In the genomic region with DNA sequence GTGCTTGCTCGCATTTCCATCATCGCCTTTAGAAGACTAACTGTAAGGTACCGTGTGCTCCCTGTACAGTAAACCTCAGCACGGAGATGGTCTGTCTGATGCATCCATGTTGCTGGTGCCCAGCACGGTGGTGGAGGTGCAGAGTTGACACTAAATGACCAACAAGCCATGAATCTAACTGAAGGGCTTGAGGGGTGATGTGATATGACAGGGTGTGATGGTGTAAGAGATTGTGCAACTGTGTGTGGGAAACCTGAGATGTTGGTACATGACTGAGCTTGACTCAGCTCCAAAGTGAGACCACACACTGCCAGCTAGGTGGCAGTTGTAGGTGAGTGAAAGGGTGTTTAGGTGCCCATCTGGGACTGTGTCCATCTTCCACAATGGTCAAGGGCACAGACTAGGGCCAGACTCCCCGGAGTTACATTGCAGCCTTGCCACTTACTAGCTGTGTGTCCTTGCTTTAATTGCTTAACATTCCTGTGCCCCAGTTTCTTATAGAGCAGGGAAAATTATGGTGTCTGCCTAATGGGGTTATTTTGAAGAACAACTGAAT, we compare ENCODE assay signal across 9 cellular contexts. TPM values are rescaled to one million over a fixed set of nuclear protein-coding genes. Genes with fewer than 3 reads are reported as not detected.
DNase-seq lines count a peak whose midpoint lies in the region; ATAC-seq and TF ChIP-seq lines count a peak whose summit lies in the region.
"Had no signal": no experiment of that assay in that cellular context is flagged by ENCODE, and none has a peak within 500 bp of the region (broad histone marks: within the 10 kb centered on the region; RNA-seq: fewer than 3 reads in every experiment).

No MANE protein-coding gene starts in this region.

- CTCF ChIA-PET in T-cell (lab: Charles Lee): interaction anchor here (0.5 to 1.4 kb wide), 4 partner anchors 15 to 39 kb away, joined by 3 to 7 read pairs (median 4); no protein-coding TSS in a partner anchor

- TF ChIP-seq EP300 in stomach (IDR thresholded peaks at IDR 0.05): no peak

- peak; percentile 65 for TF ChIP-seq CTCF in foreskin keratinocyte (conservative IDR thresholded peaks at IDR 0.05)
- TF ChIP-seq CTCF in stomach (IDR thresholded peaks at IDR 0.05): no peak

- H3K27me3 ChIP-seq in foreskin keratinocyte: no peaks in the 10 kb centered on the region
- no peaks in the 10 kb centered on the region for H3K27me3 ChIP-seq in stomach

- POLR2A ChIA-PET in T-cell (lab: Charles Lee): interaction anchor here (0.5 to 1.0 kb wide), 4 partner anchors 12 to 525 kb away, joined by 3 to 11 read pairs (median 6); no protein-coding TSS in a partner anchor

- peak overlapping the region; percentile 94 to 97 for H3K27ac Mint-ChIP-seq in T-cell

- no peak for ATAC-seq in T-cell (replicated peaks in 1 of 4)
- ATAC-seq in foreskin keratinocyte: peak; percentile 66
- ATAC-seq in HG03521 (IDR thresholded peaks at IDR 0.05; ENCODE audit: unreplicated experiment): no peak
- ATAC-seq in HG02884 (IDR thresholded peaks at IDR 0.05; ENCODE audit: unreplicated experiment): no peak

- no peak for TF ChIP-seq POLR2A in stomach (IDR thresholded peaks at IDR 0.05)

- DNase-seq in SKM-1 treated with dmso at 0.1 percent for 144 hours (lab: John Stamatoyannopoulos, UW; ENCODE audit: unreplicated experiment) (peak; percentile 52), SKM-1 (lab: John Stamatoyannopoulos, UW; ENCODE audit: unreplicated experiment) (no peak), T-cell (peak in 1 of 34 experiments; percentile 19), foreskin keratinocyte (peak; percentile 87 to 92), stomach (no peak), medulla oblongata (ENCODE audit: extremely low spot score) (no peak)
- DNase-seq: C1 segment of cervical spinal cord had no signal

- peaks cover 97 to 100% (median 98%) of the 10 kb centered on the region in 3 donors for H3K4me1 Mint-ChIP-seq in T-cell

- peak overlapping the region in 1 of 3 donors; percentile 85 for H3K4me3 Mint-ChIP-seq in T-cell

- H3K36me3 ChIP-seq in stomach: peaks cover 0 to 15% (median 2%) of the 10 kb centered on the region in 4 donors

- H3K9me3 ChIP-seq in stomach: no peaks in the 10 kb centered on the region

- peak overlapping the region; percentile 78 for H3K27ac ChIP-seq in foreskin keratinocyte
- H3K27ac ChIP-seq in stomach: peak overlapping the region in 4 of 5 donors; percentile 54 to 86 (median 72)

- intact Hi-C loops in stomach (cut with DNase I; ENCODE audit: low total_unique reads): loop anchor here (10.0 kb wide), 1 partner anchor 128 kb away; no protein-coding TSS in a partner anchor

- H3K4me3 ChIP-seq in stomach: no peak overlapping the region

- no peaks in the 10 kb centered on the region for H3K9me3 Mint-ChIP-seq in T-cell

- H3K4me1 ChIP-seq in foreskin keratinocyte (peaks cover 74% of the 10 kb centered on the region), stomach (peaks cover 74 to 100% (median 93%) of the 10 kb centered on the region in 4 donors)

- no peaks in the 10 kb centered on the region for H3K27me3 Mint-ChIP-seq in T-cell

- H3K36me3 Mint-ChIP-seq in T-cell: peaks cover 55% of the 10 kb centered on the region

- 88 to 96% (median 92%) methylated on average over 6 of the region's 6 CpGs for WGBS in stomach, 5 donors

RNA-seq across cellular contexts. Expression of gene SLC2A1, which starts 21.4 kb away (rescaled TPM):
- 10 to 100 TPM; 72.0 to 91.7 (median 83.9) TPM for total RNA-seq in T-cell
- 204 and 209 TPM in 2 replicates for total RNA-seq in foreskin keratinocyte
- polyA plus RNA-seq in foreskin keratinocyte: 178 and 182 TPM in 2 replicates
- 10 to 100 TPM in 3 of 5 donors, 1 to 10 TPM in 2; 1.2 to 32.5 (median 28.1) TPM for total RNA-seq in stomach
- polyA plus RNA-seq in stomach: 10 to 100 TPM in 1 of 3 donors, 1 to 10 TPM in 2; 4.3 to 39.8 (median 8.4) TPM

Comparison
In these comparisons a context has a peak if more than half of its experiments do, and no peak if none do; other contexts are left out.
1. DNase-seq: peak in SKM-1 treated with dmso at 0.1 percent for 144 hours (single experiment) and foreskin keratinocyte (2 of 2); none in SKM-1 (single experiment), stomach (single experiment) and medulla oblongata (single experiment).